8 cellular contexts compared by ENCODE assay signal in the genomic region with DNA sequence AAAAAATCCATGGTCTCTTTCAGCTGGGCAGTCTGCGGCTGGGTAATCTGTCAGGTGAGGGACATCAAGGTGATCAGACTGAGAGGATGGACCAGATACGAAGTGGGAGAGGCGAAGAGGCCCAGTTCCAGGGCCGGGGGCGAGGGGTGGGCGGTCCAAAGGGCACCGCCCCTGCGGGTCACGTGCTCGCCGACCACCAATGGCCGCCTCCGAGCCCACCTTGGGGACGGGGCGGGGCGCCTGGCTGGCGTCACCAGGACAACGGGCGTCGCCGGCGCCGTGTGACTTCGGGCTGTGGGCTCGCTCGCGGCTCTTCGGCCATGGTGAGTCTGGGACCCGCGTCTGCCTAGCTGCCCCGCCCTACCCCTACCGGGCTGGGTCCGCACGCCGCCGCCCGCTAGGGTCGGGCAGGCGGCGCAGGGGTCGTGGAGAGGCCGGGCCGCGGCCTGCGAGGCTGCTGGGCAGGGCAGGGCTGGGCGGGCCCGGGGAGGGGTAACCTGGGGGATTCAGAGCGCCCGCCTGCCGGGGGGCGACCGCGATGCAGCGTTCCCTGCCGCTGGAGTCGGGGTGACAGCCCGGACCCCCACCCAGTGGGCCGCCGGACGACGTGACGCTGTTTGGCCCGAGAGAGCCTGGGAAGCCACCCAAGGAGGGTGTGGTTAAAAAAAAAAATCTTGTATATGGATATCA. TPM values are rescaled to one million over a fixed set of nuclear protein-coding genes. Genes with fewer than 3 reads are reported as not detected.
DNase-seq lines count a peak whose midpoint lies in the region; TF ChIP-seq lines count a peak whose summit lies in the region.

FBXL2 (plus strand) TSS at position 250 of the 690 bp plus-strand sequence; CDS start at position 321, 71 bp downstream.

- no peak for TF ChIP-seq RAD21 in Ishikawa (IDR thresholded peaks at IDR 0.05; ENCODE audit: low read depth)

- H3K36me3 Mint-ChIP-seq in CD4-positive, alpha-beta memory T cell, result peaks cover 0 to 3% of the 10 kb centered on the region in 2 donors

- CTCF ChIA-PET in CD4-positive, alpha-beta memory T cell (lab: Charles Lee; ENCODE audit: partially characterized antibody), result no interaction called here

- POLR2A ChIA-PET in CD4-positive, alpha-beta memory T cell (lab: Charles Lee; ENCODE audit: partially characterized antibody), result no interaction called here

- peaks cover 0 to 5% (median 0%) of the 10 kb centered on the region in 8 donors for H3K9me3 Mint-ChIP-seq in CD4-positive, alpha-beta memory T cell

- TF ChIP-seq EP300 in Ishikawa (IDR thresholded peaks at IDR 0.05; ENCODE audit: borderline replicate concordance), result no peak

- no peaks in the 10 kb centered on the region for H3K9me3 ChIP-seq in CD4-positive, alpha-beta memory T cell (ENCODE audit: control insufficient read depth in 1 of 2, low read length in 2 of 2)

- DNase-seq in CD4-positive, alpha-beta memory T cell, result peak in 1 of 5 donors; percentile 0
- DNase-seq in GM19238 (ENCODE audit: insufficient read length, low spot score), result peak; percentile 17
- peak; percentile 80 for DNase-seq in SK-MEL-5 (ENCODE audit: low read depth, low spot score)
- DNase-seq in dedifferentiated amniotic fluid mesenchymal stem cell (ENCODE audit: extremely low spot score), result peak; percentile 49
- peak; percentile 96 for DNase-seq in left kidney (ENCODE audit: low read depth, low spot score)
- peak; percentile 12 for DNase-seq in stimulated activated CD4-positive, alpha-beta T cell treated with anti-CD3 and anti-CD28 coated beads, Interleukin-4, amount 100 ng/mL, for 1 hour
- no peak for DNase-seq in HT-29 (ENCODE audit: low spot score)

- no peak within 1 kb of the TSS for H3K27ac ChIP-seq in CD4-positive, alpha-beta memory T cell (ENCODE audit: low read depth, low read length)

- H3K27me3 Mint-ChIP-seq in CD4-positive, alpha-beta memory T cell, result peaks cover 24 to 29% of the 10 kb centered on the region in 2 donors

- H3K4me1 Mint-ChIP-seq in CD4-positive, alpha-beta memory T cell, result peaks cover 0 to 3% (median 2%) of the 10 kb centered on the region in 4 donors

- H3K4me3 Mint-ChIP-seq in CD4-positive, alpha-beta memory T cell, result peak within 1 kb of the TSS; percentile 52 to 78 (median 66)

- no peaks in the 10 kb centered on the region for H3K4me1 ChIP-seq in CD4-positive, alpha-beta memory T cell (ENCODE audit: insufficient read depth, low read length)

- in situ Hi-C loops in SK-MEL-5 (cut with HindIII; ENCODE audit: low pct_unique_long_range_greater_than_20kb, low sequenced_read_pairs), result no loop called here

- no peak within 1 kb of the TSS for H3K4me3 ChIP-seq in CD4-positive, alpha-beta memory T cell (ENCODE audit: low read length in 2 of 2)

- intact Hi-C loops in CD4-positive, alpha-beta memory T cell (cut with micrococcal nuclease), result no loop called here

- H3K27me3 ChIP-seq in CD4-positive, alpha-beta memory T cell (ENCODE audit: insufficient read depth, low read length), result no peaks in the 10 kb centered on the region

- no peaks in the 10 kb centered on the region for H3K36me3 ChIP-seq in CD4-positive, alpha-beta memory T cell (ENCODE audit: insufficient read depth, low read length)

- no peak within 1 kb of the TSS for H3K27ac Mint-ChIP-seq in CD4-positive, alpha-beta memory T cell

TF ChIP-seq in Ishikawa, 13 proteins besides CTCF, POLR2A, EP300 and RAD21:
- no peak for TF ChIP-seq FOXM1 (IDR thresholded peaks at IDR 0.05; ENCODE audit: borderline replicate concordance, low read depth)
- no peak; the same call in 1 of the 2 replicates for TF ChIP-seq NFIC (IDR thresholded peaks at IDR 0.05)
- peak; percentile 65 for TF ChIP-seq YY1 (IDR thresholded peaks at IDR 0.05; ENCODE audit: low read depth)
- TF ChIP-seq CREB1 (IDR thresholded peaks at IDR 0.05; ENCODE audit: low read depth), result no peak
- TF ChIP-seq ZBTB7A (IDR thresholded peaks at IDR 0.05; ENCODE audit: low read depth), result peak; percentile 91
- TF ChIP-seq, protein P1, sequence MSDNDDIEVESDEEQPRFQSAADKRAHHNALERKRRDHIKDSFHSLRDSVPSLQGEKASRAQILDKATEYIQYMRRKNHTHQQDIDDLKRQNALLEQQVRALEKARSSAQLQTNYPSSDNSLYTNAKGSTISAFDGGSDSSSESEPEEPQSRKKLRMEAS (IDR thresholded peaks at IDR 0.05), result peak; percentile 61; the same call in 1 of the 2 replicates
- TF ChIP-seq TCF12 (IDR thresholded peaks at IDR 0.05; ENCODE audit: low read depth), result peak; percentile 45; the same call in 1 of the 2 replicates
- no peak for TF ChIP-seq TEAD4 (IDR thresholded peaks at IDR 0.05)
- TF ChIP-seq, protein P2, sequence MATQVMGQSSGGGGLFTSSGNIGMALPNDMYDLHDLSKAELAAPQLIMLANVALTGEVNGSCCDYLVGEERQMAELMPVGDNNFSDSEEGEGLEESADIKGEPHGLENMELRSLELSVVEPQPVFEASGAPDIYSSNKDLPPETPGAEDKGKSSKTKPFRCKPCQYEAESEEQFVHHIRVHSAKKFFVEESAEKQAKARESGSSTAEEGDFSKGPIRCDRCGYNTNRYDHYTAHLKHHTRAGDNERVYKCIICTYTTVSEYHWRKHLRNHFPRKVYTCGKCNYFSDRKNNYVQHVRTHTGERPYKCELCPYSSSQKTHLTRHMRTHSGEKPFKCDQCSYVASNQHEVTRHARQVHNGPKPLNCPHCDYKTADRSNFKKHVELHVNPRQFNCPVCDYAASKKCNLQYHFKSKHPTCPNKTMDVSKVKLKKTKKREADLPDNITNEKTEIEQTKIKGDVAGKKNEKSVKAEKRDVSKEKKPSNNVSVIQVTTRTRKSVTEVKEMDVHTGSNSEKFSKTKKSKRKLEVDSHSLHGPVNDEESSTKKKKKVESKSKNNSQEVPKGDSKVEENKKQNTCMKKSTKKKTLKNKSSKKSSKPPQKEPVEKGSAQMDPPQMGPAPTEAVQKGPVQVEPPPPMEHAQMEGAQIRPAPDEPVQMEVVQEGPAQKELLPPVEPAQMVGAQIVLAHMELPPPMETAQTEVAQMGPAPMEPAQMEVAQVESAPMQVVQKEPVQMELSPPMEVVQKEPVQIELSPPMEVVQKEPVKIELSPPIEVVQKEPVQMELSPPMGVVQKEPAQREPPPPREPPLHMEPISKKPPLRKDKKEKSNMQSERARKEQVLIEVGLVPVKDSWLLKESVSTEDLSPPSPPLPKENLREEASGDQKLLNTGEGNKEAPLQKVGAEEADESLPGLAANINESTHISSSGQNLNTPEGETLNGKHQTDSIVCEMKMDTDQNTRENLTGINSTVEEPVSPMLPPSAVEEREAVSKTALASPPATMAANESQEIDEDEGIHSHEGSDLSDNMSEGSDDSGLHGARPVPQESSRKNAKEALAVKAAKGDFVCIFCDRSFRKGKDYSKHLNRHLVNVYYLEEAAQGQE (IDR thresholded peaks at IDR 0.05; ENCODE audit: low read depth), result no peak
- TF ChIP-seq, protein P3, sequence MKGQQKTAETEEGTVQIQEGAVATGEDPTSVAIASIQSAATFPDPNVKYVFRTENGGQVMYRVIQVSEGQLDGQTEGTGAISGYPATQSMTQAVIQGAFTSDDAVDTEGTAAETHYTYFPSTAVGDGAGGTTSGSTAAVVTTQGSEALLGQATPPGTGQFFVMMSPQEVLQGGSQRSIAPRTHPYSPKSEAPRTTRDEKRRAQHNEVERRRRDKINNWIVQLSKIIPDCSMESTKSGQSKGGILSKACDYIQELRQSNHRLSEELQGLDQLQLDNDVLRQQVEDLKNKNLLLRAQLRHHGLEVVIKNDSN (IDR thresholded peaks at IDR 0.05), result peak; percentile 94
- TF ChIP-seq CEBPB (IDR thresholded peaks at IDR 0.05), result no peak
- 0 out of 2 replicates have a peak, but pooled peaks have one; percentile 10 for TF ChIP-seq EGR1 (IDR thresholded peaks at IDR 0.05)
- no peak for TF ChIP-seq TAF1 (IDR thresholded peaks at IDR 0.05; ENCODE audit: low read depth)

RNA-seq across cellular contexts. Expression of gene FBXL2, which starts in this region (rescaled TPM):
- total RNA-seq in CD4-positive, alpha-beta memory T cell, result not detected
- under 1 TPM in 1 of 2 donors, not detected in 1; 0.29 TPM for polyA plus RNA-seq in CD4-positive, alpha-beta memory T cell
- total RNA-seq in SK-MEL-5 (2014; rRNA removed; shearing (Covaris generic)), result 8.8 and 9.7 TPM in 2 replicates
- 7.1 and 8.8 TPM in 2 replicates for polyA plus RNA-seq in SK-MEL-5 (2015; cell fraction: cytosol; rRNA removed)
- 30.6 and 38.5 TPM in 2 replicates for polyA plus RNA-seq in SK-MEL-5 (2015; cell fraction: nucleus; rRNA removed)
- total RNA-seq in HT-29 (2014; rRNA removed; shearing (Covaris generic)), result not detected in 2 replicates
